22 cellular contexts compared by ENCODE assay signal in genomic region chr5:51373880-51374523, GRCh38. TPM values are rescaled to one million over a fixed set of nuclear protein-coding genes. Genes with fewer than 3 reads are reported as not detected.
DNase-seq lines count a peak whose midpoint lies in the region; TF ChIP-seq lines count a peak whose summit lies in the region.
"Had no signal": no experiment of that assay in that cellular context is flagged by ENCODE, and none has a peak within 500 bp of the region (broad histone marks: within the 10 kb centered on the region; RNA-seq: fewer than 3 reads in every experiment).

No MANE protein-coding gene starts in this region.

- TF ChIP-seq POLR2A in vagina (IDR thresholded peaks at IDR 0.05): no peak

- H3K79me2 ChIP-seq in hepatocyte: peaks cover 42% of the 10 kb centered on the region

- H3K27ac Mint-ChIP-seq in activated naive CD4-positive, alpha-beta T cell treated with anti-CD3 and anti-CD28 coated beads, Interleukin-2, amount 10 ng/mL, durations not matched to agents 7 days and 5 days: peak overlapping the region; percentile 24
- H3K27ac Mint-ChIP-seq in activated CD4-positive, alpha-beta memory T cell treated with anti-CD3 and anti-CD28 coated beads for 36 hours: no peak overlapping the region
- H3K27ac Mint-ChIP-seq: nephron; stimulated activated naive CD8-positive, alpha-beta T cell treated with anti-CD3 and anti-CD28 coated beads, Interleukin-15, Interleukin-2, amounts not matched to agents 100 ng/mL and 50 ng/mL, for 24 hours had no signal

- intact Hi-C loops in vagina (cut with DNase I) (no loop called here), cardiac septum (cut with DNase I) (no loop called here), tibial artery (cut with DNase I; ENCODE audit: low total_unique reads) (no loop called here)
- intact Hi-C loops in activated CD4-positive, alpha-beta memory T cell treated with anti-CD3 and anti-CD28 coated beads for 36 hours (cut with micrococcal nuclease): no loop called here

- H3K9me3 Mint-ChIP-seq in activated naive CD4-positive, alpha-beta T cell treated with anti-CD3 and anti-CD28 coated beads, Interleukin-2, amount 10 ng/mL, durations not matched to agents 7 days and 5 days: no peaks in the 10 kb centered on the region
- no peaks in the 10 kb centered on the region for H3K9me3 Mint-ChIP-seq in activated CD4-positive, alpha-beta memory T cell treated with anti-CD3 and anti-CD28 coated beads for 36 hours
- H3K9me3 Mint-ChIP-seq: nephron had no signal

- DNase-seq in activated naive CD4-positive, alpha-beta T cell treated with anti-CD3 and anti-CD28 coated beads, Interleukin-2, amount 10 ng/mL, durations not matched to agents 7 days and 5 days: no peak
- no peak for DNase-seq in activated naive CD4-positive, alpha-beta T cell treated with Interleukin-2 at 50 U/mL for 16 hours
- DNase-seq in NCI-H69 (lab: John Stamatoyannopoulos, UW) (peak; percentile 86), hepatocyte (ENCODE audit: low spot score) (no peak), vagina (ENCODE audit: extremely low spot score in 2 of 2) (no peak), cardiac septum (ENCODE audit: low spot score) (no peak), tibial artery (no peak)
- no peak for DNase-seq in activated CD4-positive, alpha-beta memory T cell treated with anti-CD3 and anti-CD28 coated beads for 36 hours
- DNase-seq: activated CD4-positive, CD25-positive, alpha-beta regulatory T cell; activated gamma-delta T cell; foreskin melanocyte; lower lobe of right lung; NCI-H187 treated with DMSO at 0.1 percent for 48 hours; NK-92 treated with Interleukin-12 subunit alpha and Interleukin-12 subunit beta, amount 100 ng/mL, for 24 hours; stimulated activated CD4-positive, alpha-beta T cell treated with anti-CD3 and anti-CD28 coated beads, Interleukin-15, amount 100 ng/mL, for 24 hours; T-helper 2 cell had no signal

- H3K4me3 ChIP-seq in hepatocyte (no peak overlapping the region), vagina (peak overlapping the region in 1 of 2 donors; percentile 14), tibial artery (no peak overlapping the region)
- H3K4me3 ChIP-seq: ascending aorta, coronary artery, lower lobe of right lung had no signal

- H3K4me1 ChIP-seq in hepatocyte (ENCODE audit: insufficient read depth) (peaks cover 11% of the 10 kb centered on the region), vagina (peaks cover 37% of the 10 kb centered on the region), tibial artery (peaks cover 0 to 8% (median 0%) of the 10 kb centered on the region in 4 donors)

- POLR2A ChIA-PET in activated CD4-positive, alpha-beta memory T cell treated with anti-CD3 and anti-CD28 coated beads for 36 hours (lab: Charles Lee): no interaction called here

- WGBS in hepatocyte (ENCODE audit: low lambda C conversion rate, missing lambda C conversion rate): 19% methylated on average over 3 of the region's 3 CpGs

- CTCF ChIA-PET in activated naive CD4-positive, alpha-beta T cell treated with anti-CD3 and anti-CD28 coated beads, Interleukin-2, amount 10 ng/mL, durations not matched to agents 7 days and 5 days (lab: Charles Lee): interaction anchor here (0.5 kb wide), 1 partner anchor 16 kb away, joined by 4 read pairs; no protein-coding TSS in a partner anchor
- CTCF ChIA-PET in activated CD4-positive, alpha-beta memory T cell treated with anti-CD3 and anti-CD28 coated beads for 36 hours (lab: Charles Lee): interaction anchor here (0.6 kb wide), 1 partner anchor 1420 kb away, joined by 3 read pairs; no protein-coding TSS in a partner anchor

- TF ChIP-seq CTCF in hepatocyte (IDR thresholded peaks at IDR 0.05; ENCODE audit: poor library complexity) (peak; percentile 15), vagina (IDR thresholded peaks at IDR 0.05) (no peak), tibial artery (IDR thresholded peaks at IDR 0.05) (no peak)

- no peaks in the 10 kb centered on the region for H3K4me1 Mint-ChIP-seq in activated naive CD4-positive, alpha-beta T cell treated with anti-CD3 and anti-CD28 coated beads, Interleukin-2, amount 10 ng/mL, durations not matched to agents 7 days and 5 days
- H3K4me1 Mint-ChIP-seq in activated CD4-positive, alpha-beta memory T cell treated with anti-CD3 and anti-CD28 coated beads for 36 hours (ENCODE audit: low read depth): peaks cover 5% of the 10 kb centered on the region

- H3K27ac ChIP-seq in hepatocyte (peak overlapping the region; percentile 69), vagina (peak overlapping the region; percentile 99), tibial artery (no peak overlapping the region)
- H3K27ac ChIP-seq: ascending aorta, coronary artery, lower lobe of right lung had no signal

- H3K27me3 ChIP-seq in hepatocyte (peaks cover 30% of the 10 kb centered on the region), vagina (no peaks in the 10 kb centered on the region), tibial artery (peaks cover 0 to 29% of the 10 kb centered on the region in 2 donors)
- H3K27me3 ChIP-seq: ascending aorta had no signal

- H3K9me3 ChIP-seq in hepatocyte (ENCODE audit: low read depth) (no peaks in the 10 kb centered on the region), vagina (no peaks in the 10 kb centered on the region), tibial artery (no peaks in the 10 kb centered on the region)
- H3K9me3 ChIP-seq: ascending aorta, lower lobe of right lung had no signal

- no peaks in the 10 kb centered on the region for H3K9me2 ChIP-seq in hepatocyte (replicated peaks; ENCODE audit: insufficient read depth)

- H3K4me2 ChIP-seq in hepatocyte: peak overlapping the region; percentile 8

- no peaks in the 10 kb centered on the region for H3K36me3 Mint-ChIP-seq in activated naive CD4-positive, alpha-beta T cell treated with anti-CD3 and anti-CD28 coated beads, Interleukin-2, amount 10 ng/mL, durations not matched to agents 7 days and 5 days
- H3K36me3 Mint-ChIP-seq in activated CD4-positive, alpha-beta memory T cell treated with anti-CD3 and anti-CD28 coated beads for 36 hours: peaks cover 3% of the 10 kb centered on the region

- H4K20me1 ChIP-seq in hepatocyte (ENCODE audit: insufficient read depth, poor library complexity, severe bottlenecking): no peaks in the 10 kb centered on the region

- no peaks in the 10 kb centered on the region for H3K36me3 ChIP-seq in hepatocyte (replicated peaks; ENCODE audit: insufficient read depth, low read depth)
- H3K36me3 ChIP-seq in vagina: no peaks in the 10 kb centered on the region
- H3K36me3 ChIP-seq in tibial artery: no peaks in the 10 kb centered on the region
- H3K36me3 ChIP-seq: ascending aorta, lower lobe of right lung had no signal

- no peak overlapping the region for H3K4me3 Mint-ChIP-seq in activated naive CD4-positive, alpha-beta T cell treated with anti-CD3 and anti-CD28 coated beads, Interleukin-2, amount 10 ng/mL, durations not matched to agents 7 days and 5 days
- no peak overlapping the region for H3K4me3 Mint-ChIP-seq in activated CD4-positive, alpha-beta memory T cell treated with anti-CD3 and anti-CD28 coated beads for 36 hours
- H3K4me3 Mint-ChIP-seq: nephron; stimulated activated naive CD8-positive, alpha-beta T cell treated with anti-CD3 and anti-CD28 coated beads, Interleukin-15, Interleukin-2, amounts not matched to agents 100 ng/mL and 50 ng/mL, for 24 hours had no signal

- H3K27me3 Mint-ChIP-seq in activated naive CD4-positive, alpha-beta T cell treated with anti-CD3 and anti-CD28 coated beads, Interleukin-2, amount 10 ng/mL, durations not matched to agents 7 days and 5 days: peaks cover 27% of the 10 kb centered on the region
- H3K27me3 Mint-ChIP-seq in activated CD4-positive, alpha-beta memory T cell treated with anti-CD3 and anti-CD28 coated beads for 36 hours: peaks cover 32% of the 10 kb centered on the region

- H2AFZ ChIP-seq in hepatocyte: no peak overlapping the region

RNA-seq across cellular contexts. Expression of gene ISL1, which starts 9.2 kb away (rescaled TPM):
- total RNA-seq in hepatocyte (25.0 and 29.1 TPM in 2 replicates), vagina (25.0 TPM), cardiac septum (not detected)
- polyA plus RNA-seq in hepatocyte: 16.2 and 22.0 TPM in 2 replicates
- not detected for total RNA-seq in activated CD4-positive, alpha-beta memory T cell treated with anti-CD3 and anti-CD28 coated beads for 36 hours
- total RNA-seq: ascending aorta, G401 had no signal
- polyA plus RNA-seq: AG04450 had no signal

Comparison
In these comparisons a context has a peak if more than half of its experiments do, and no peak if none do; other contexts are left out.
1. H3K27ac ChIP-seq: peak in hepatocyte (single experiment) and vagina (single experiment); none in tibial artery (0 of 2).
2. RNA of gene ISL1, which starts 9.2 kb away (total RNA-seq): 25.0 to 29.1 TPM in hepatocyte and 25.0 TPM in vagina (single experiment); not detected in cardiac septum (single experiment) and not detected in activated CD4-positive, alpha-beta memory T cell treated with anti-CD3 and anti-CD28 coated beads for 36 hours; every median in the first group is over 10 times any median in the second.